ENCODE assay signal across 1 cellular context in the genomic region with DNA sequence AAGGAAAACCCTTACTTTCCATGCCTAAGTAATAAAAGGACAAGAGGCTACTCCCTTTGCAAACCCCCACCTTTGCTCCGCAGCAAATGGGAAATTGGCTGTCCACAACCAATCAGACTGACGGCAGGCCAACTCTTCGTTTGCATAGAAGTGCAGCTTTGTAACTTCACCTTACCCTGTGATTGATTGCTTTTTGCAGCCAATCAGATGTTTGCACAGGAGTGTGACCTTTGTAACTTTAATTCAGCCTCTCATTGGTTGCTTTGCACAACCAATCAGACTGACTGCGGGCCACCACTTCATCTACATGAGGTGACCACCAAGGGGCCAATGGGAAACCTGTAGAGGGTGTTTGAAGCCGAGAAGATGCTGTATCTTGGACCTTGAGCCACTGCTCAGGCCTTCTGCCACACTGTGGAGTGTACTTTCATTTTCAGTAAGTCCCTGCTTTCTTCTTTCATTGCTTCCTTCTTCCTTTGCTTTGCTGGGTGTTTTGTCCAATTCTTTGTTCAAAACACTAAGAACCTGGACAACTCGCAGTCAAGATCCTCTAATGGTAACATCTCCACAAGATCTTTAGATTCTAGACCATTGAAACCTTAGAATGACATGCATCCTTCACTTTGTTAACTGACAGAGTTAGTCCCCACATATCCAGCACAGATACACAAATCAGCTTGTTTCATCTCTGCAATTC.
TF ChIP-seq lines count a peak whose summit lies in the region.

No MANE protein-coding gene starts in this region.

TF ChIP-seq in endothelial cell of umbilical vein, 7 proteins besides CTCF, POLR2A, EP300 and RAD21:
- no peak for TF ChIP-seq POLR2AphosphoS5 (IDR thresholded peaks at IDR 0.05; ENCODE audit: insufficient read depth, low read depth, low read length)
- no peak for TF ChIP-seq GATA2 (IDR thresholded peaks at IDR 0.05; ENCODE audit: insufficient read depth, insufficient read length, low read depth, low read length)
- no peak for TF ChIP-seq JUN (IDR thresholded peaks at IDR 0.05; ENCODE audit: borderline replicate concordance, insufficient read depth, insufficient read length, low read depth)
- no peak for TF ChIP-seq EZH2 (IDR thresholded peaks at IDR 0.05; ENCODE audit: borderline replicate concordance, low read depth, low read length, severe bottlenecking)
- TF ChIP-seq, protein P1, sequence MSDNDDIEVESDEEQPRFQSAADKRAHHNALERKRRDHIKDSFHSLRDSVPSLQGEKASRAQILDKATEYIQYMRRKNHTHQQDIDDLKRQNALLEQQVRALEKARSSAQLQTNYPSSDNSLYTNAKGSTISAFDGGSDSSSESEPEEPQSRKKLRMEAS (IDR thresholded peaks at IDR 0.05; ENCODE audit: insufficient read depth, insufficient read length): no peak
TF ChIP-seq in endothelial cell of umbilical vein: peak in this region for 0.
